In the genomic region with DNA sequence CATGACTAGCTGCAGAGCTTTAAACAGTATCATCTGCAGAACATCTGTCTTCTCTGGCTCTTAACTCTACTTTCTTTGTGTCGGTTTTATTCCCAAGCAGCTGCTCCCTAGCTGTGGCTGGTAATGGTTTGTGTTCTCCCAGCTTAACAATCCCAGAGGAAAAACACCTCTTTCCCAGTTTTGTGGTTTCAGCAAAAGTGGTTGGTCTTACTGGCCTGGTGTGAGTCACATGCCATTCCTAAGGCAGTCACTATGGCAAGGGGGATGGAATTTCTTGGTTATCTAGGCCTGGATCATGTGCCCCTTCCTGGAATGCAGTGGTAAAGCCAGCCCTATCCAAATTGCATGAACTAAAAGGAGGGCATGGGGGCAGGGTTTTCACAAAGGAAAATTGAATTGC, we compare ENCODE assay signal across 7 cellular contexts. TPM values are rescaled to one million over a fixed set of nuclear protein-coding genes. Genes with fewer than 3 reads are reported as not detected.
A peak's percentile ranks its signal among the peaks of the same experiment; 100 is the strongest.
DNase-seq lines count a peak whose midpoint lies in the region; ATAC-seq and TF ChIP-seq lines count a peak whose summit lies in the region.

No MANE protein-coding gene starts in this region.

- H3K36me3 ChIP-seq in hepatocyte (replicated peaks; ENCODE audit: insufficient read depth, low read depth) (peaks cover under 1% of the 10 kb centered on the region), thoracic aorta (no peaks in the 10 kb centered on the region)

- peak; percentile 87 for DNase-seq in HS-27A (ENCODE audit: low read depth)
- peak; percentile 93 for DNase-seq in astrocyte of the spinal cord (ENCODE audit: low read depth, low spot score)
- DNase-seq in hepatocyte (ENCODE audit: low spot score): peak; percentile 60
- no peak for DNase-seq in thoracic aorta (ENCODE audit: low spot score)
- DNase-seq in Kasumi-1 (lab: John Stamatoyannopoulos, UW): no peak

- peak overlapping the region; percentile 26 for H3K4me2 ChIP-seq in hepatocyte

- peak; percentile 82 for ATAC-seq in thoracic aorta (ENCODE audit: insufficient number of reproducible peaks, low FRiP score, low read depth)
- ATAC-seq in GM18517 (IDR thresholded peaks at IDR 0.05; ENCODE audit: unreplicated experiment): no peak
- ATAC-seq in HG03097 (IDR thresholded peaks at IDR 0.05; ENCODE audit: low FRiP score, unreplicated experiment): no peak

- H3K79me2 ChIP-seq in hepatocyte: no peaks in the 10 kb centered on the region

- H3K4me1 ChIP-seq in hepatocyte (ENCODE audit: insufficient read depth) (peaks cover 21% of the 10 kb centered on the region), thoracic aorta (ENCODE audit: control insufficient read depth in 1 of 2, low read depth in 2 of 2) (peaks cover 18 to 28% of the 10 kb centered on the region in 2 donors)

- no peaks in the 10 kb centered on the region for H4K20me1 ChIP-seq in hepatocyte (ENCODE audit: insufficient read depth, poor library complexity, severe bottlenecking)

- H3K27ac ChIP-seq in hepatocyte (peak overlapping the region; percentile 66), thoracic aorta (peak overlapping the region in 1 of 2 donors; percentile 30)

- H3K27me3 ChIP-seq in hepatocyte (no peaks in the 10 kb centered on the region), thoracic aorta (replicated peaks; ENCODE audit: insufficient read depth) (no peaks in the 10 kb centered on the region)

- in situ Hi-C loops in astrocyte of the spinal cord (cut with HindIII; ENCODE audit: low sequenced_read_pairs): no loop called here

- H2AFZ ChIP-seq in hepatocyte: no peak overlapping the region

- WGBS in hepatocyte (ENCODE audit: low lambda C conversion rate, missing lambda C conversion rate): 43% methylated on average over 1 of the region's 1 CpG

- H3K4me3 ChIP-seq in astrocyte of the spinal cord (ENCODE audit: low read depth, low read length): no peak overlapping the region
- no peak overlapping the region for H3K4me3 ChIP-seq in hepatocyte
- H3K4me3 ChIP-seq in thoracic aorta: no peak overlapping the region

- H3K9me3 ChIP-seq in hepatocyte (ENCODE audit: low read depth): no peaks in the 10 kb centered on the region
- no peaks in the 10 kb centered on the region for H3K9me3 ChIP-seq in thoracic aorta

- H3K9me2 ChIP-seq in hepatocyte (replicated peaks; ENCODE audit: insufficient read depth): no peaks in the 10 kb centered on the region

- no peak for TF ChIP-seq CTCF in astrocyte of the spinal cord (IDR thresholded peaks at IDR 0.05; ENCODE audit: low read depth, low read length)
- TF ChIP-seq CTCF in hepatocyte (IDR thresholded peaks at IDR 0.05; ENCODE audit: poor library complexity): no peak
- TF ChIP-seq CTCF in thoracic aorta (IDR thresholded peaks at IDR 0.05): no peak

RNA-seq across cellular contexts. Expression of a gene that starts 27.4 kb away (rescaled TPM):
- total RNA-seq in hepatocyte (0.12 TPM in 1 of 2 replicates, not detected in the other), thoracic aorta (not detected)
- 0.58 and 2.2 TPM in 2 replicates for polyA plus RNA-seq in hepatocyte

RNA-seq across cellular contexts. Expression of a gene that starts 44.3 kb away (rescaled TPM):
- total RNA-seq in hepatocyte: not detected in 2 replicates
- 0.34 TPM in 1 of 2 replicates, not detected in the other for polyA plus RNA-seq in hepatocyte
- 10 to 100 TPM; 14.4 to 18.5 TPM for total RNA-seq in thoracic aorta

RNA-seq across cellular contexts. Expression of a gene that starts 51.8 kb away (rescaled TPM):
- total RNA-seq in hepatocyte: 0.10 and 0.28 TPM in 2 replicates
- 0.88 and 1.1 TPM in 2 replicates for polyA plus RNA-seq in hepatocyte
- total RNA-seq in thoracic aorta: 10 to 100 TPM in 1 of 2 donors, 1 to 10 TPM in 1; 7.6 to 15.5 TPM

Comparison
In these comparisons a context has a peak if more than half of its experiments do, and no peak if none do; other contexts are left out.
1. DNase-seq: peak in HS-27A (single experiment), astrocyte of the spinal cord (single experiment) and hepatocyte (single experiment); none in thoracic aorta (single experiment) and Kasumi-1 (0 of 2).
2. RNA of a gene that starts 44.3 kb away (total RNA-seq): 14.4 to 18.5 TPM in thoracic aorta; not detected in hepatocyte; every median in the first group is over 10 times any median in the second.